Comparison of ENCODE assay signal across 8 cellular contexts in genomic region chr22:17171016-17171312, GRCh38. TPM values are rescaled to one million over a fixed set of nuclear protein-coding genes. Genes with fewer than 3 reads are reported as not detected.
DNase-seq lines count a peak whose midpoint lies in the region; ATAC-seq and TF ChIP-seq lines count a peak whose summit lies in the region.

No MANE protein-coding gene starts in this region.

- H3K27me3 Mint-ChIP-seq in Caco-2 (ENCODE audit: insufficient read depth, unreplicated experiment): peaks cover 4% of the 10 kb centered on the region
- H3K27me3 Mint-ChIP-seq in endodermal cell (ENCODE audit: insufficient read depth): peaks cover 2% of the 10 kb centered on the region

- no peaks in the 10 kb centered on the region for H3K27me3 ChIP-seq in Caco-2 (replicated peaks; ENCODE audit: control insufficient read depth, insufficient read depth, low read length)
- no peaks in the 10 kb centered on the region for H3K27me3 ChIP-seq in endodermal cell (ENCODE audit: control insufficient read depth, insufficient read depth, low read length, poor library complexity, severe bottlenecking)
- no peaks in the 10 kb centered on the region for H3K27me3 ChIP-seq in neuron (ENCODE audit: insufficient read depth, low read length)

- no peak for ATAC-seq in GM21447 (IDR thresholded peaks at IDR 0.05; ENCODE audit: unreplicated experiment)

- H3K27ac ChIP-seq in endodermal cell (ENCODE audit: low read depth, low read length): peak overlapping the region; percentile 70

- CTCF ChIA-PET in Caco-2 (lab: Charles Lee): interaction anchor here (0.6 to 2.5 kb wide), 19 partner anchors 9 to 333 kb away, joined by 3 to 90 read pairs (median 4); partner anchors contain the start of genes CECR2 and HDHD5

- peak overlapping the region; percentile 4 for H2AFZ ChIP-seq in neuron (ENCODE audit: low read depth, low read length)

- H3K4me1 ChIP-seq in Caco-2 (0 out of 2 replicates have a peak, but pooled peaks cover 3% of the 10 kb centered on the region), endodermal cell (ENCODE audit: control insufficient read depth, insufficient read depth, low read length) (no peaks in the 10 kb centered on the region), neuron (ENCODE audit: insufficient read depth, low read length) (no peaks in the 10 kb centered on the region)

- DNase-seq in Caco-2 (no peak), NCI-H460 (ENCODE audit: extremely low read depth, low read depth) (peak; percentile 57), endodermal cell (no peak), amygdala (lab: John Stamatoyannopoulos, UW) (no peak), DMS153 treated with DMSO at 0.1 percent for 48 hours (lab: John Stamatoyannopoulos, UW; ENCODE audit: unreplicated experiment) (no peak)
- no peak for DNase-seq in stimulated activated CD4-positive, alpha-beta T cell treated with anti-CD3 and anti-CD28 coated beads, Interleukin-15, amount 100 ng/mL, for 24 hours

- TF ChIP-seq CTCF in Caco-2 (IDR thresholded peaks at IDR 0.05; ENCODE audit: insufficient read depth in 1 of 2, low read depth in 1 of 2, low read length in 1 of 2, severe bottlenecking in 1 of 2, unreplicated experiment in 1 of 2) (peak in 1 of 2 experiments; percentile 55), endodermal cell (conservative IDR thresholded peaks at IDR 0.05) (no peak)

- POLR2A ChIA-PET in Caco-2 (lab: Charles Lee): interaction anchor here (1.4 to 1.5 kb wide), 2 partner anchors 95 to 331 kb away, joined by 5 to 7 read pairs; no protein-coding TSS in a partner anchor

- intact Hi-C loops in Caco-2 (cut with micrococcal nuclease; ENCODE audit: unreplicated experiment): loop anchor here (1.0 kb wide), 3 partner anchors 12 to 330 kb away; partner anchors contain the start of gene HDHD5

- H3K4me3 ChIP-seq in Caco-2 (ENCODE audit: low read depth, low read length): peak overlapping the region; percentile 69
- H3K4me3 ChIP-seq in endodermal cell (ENCODE audit: low read length): peak overlapping the region; percentile 78
- H3K4me3 ChIP-seq in neuron (ENCODE audit: low read length): peak overlapping the region; percentile 82

- BruUV-seq in Caco-2 (replicated peaks; lab: Mats Ljungman, UMichigan): no TSS peak

- H3K36me3 Mint-ChIP-seq in Caco-2 (ENCODE audit: insufficient read depth, unreplicated experiment) (no peaks in the 10 kb centered on the region), endodermal cell (ENCODE audit: low read depth) (no peaks in the 10 kb centered on the region)

- H3K9ac ChIP-seq in endodermal cell (ENCODE audit: extremely low read depth, low read length, poor library complexity, severe bottlenecking): peak overlapping the region; percentile 59

- H3K4me1 Mint-ChIP-seq in Caco-2 (ENCODE audit: low read depth, unreplicated experiment) (peaks cover 7% of the 10 kb centered on the region), endodermal cell (peaks cover 6% of the 10 kb centered on the region)

- H3K9me3 ChIP-seq in Caco-2 (no peaks in the 10 kb centered on the region), endodermal cell (ENCODE audit: control insufficient read depth, low read length) (no peaks in the 10 kb centered on the region), neuron (ENCODE audit: low read length) (no peaks in the 10 kb centered on the region)

- 35% methylated on average over 5 of the region's 6 CpGs; no CpG with 5 or more reads in 1 of the 2 experiments for WGBS in endodermal cell (ENCODE audit: insufficient coverage in 1 of 2, insufficient read length in 1 of 2), 2 experiments

- H3K36me3 ChIP-seq in Caco-2 (ENCODE audit: control insufficient read depth, insufficient read depth, low read length) (no peaks in the 10 kb centered on the region), endodermal cell (ENCODE audit: control insufficient read depth, insufficient read depth, low read length) (no peaks in the 10 kb centered on the region), neuron (ENCODE audit: insufficient read depth, low read length) (no peaks in the 10 kb centered on the region)

- H3K9me3 Mint-ChIP-seq in Caco-2 (ENCODE audit: unreplicated experiment): no peaks in the 10 kb centered on the region
- no peaks in the 10 kb centered on the region for H3K9me3 Mint-ChIP-seq in endodermal cell

- H3K4me3 Mint-ChIP-seq in Caco-2 (ENCODE audit: unreplicated experiment) (peak overlapping the region; percentile 89), endodermal cell (peak overlapping the region; percentile 69)

- H3K27ac Mint-ChIP-seq in Caco-2 (ENCODE audit: unreplicated experiment) (peak overlapping the region; percentile 84), endodermal cell (peak overlapping the region; percentile 94)

RNA-seq across cellular contexts. Expression of gene HDHD5, which starts 11.9 kb away (rescaled TPM):
- total RNA-seq in Caco-2 (2022) (57.0 and 63.7 TPM in 2 replicates), endodermal cell (10 to 100 TPM; 39.4 to 53.0 TPM)
- 33.5 and 38.4 TPM in 2 replicates for total RNA-seq in NCI-H460 (2014; rRNA removed; shearing (Covaris generic))
- 71.8 and 94.2 TPM in 2 replicates for polyA plus RNA-seq in NCI-H460 (2014; cell fraction: nucleus; rRNA removed)
- polyA plus RNA-seq in endodermal cell (2013, experiment 1 of 2): 40.5 TPM
- polyA plus RNA-seq in endodermal cell (2013, experiment 2 of 2): 36.8 TPM

RNA-seq across cellular contexts. Expression of gene ADA2, which starts 48.3 kb away (rescaled TPM):
- total RNA-seq in Caco-2 (2022) (not detected in 2 replicates), endodermal cell (10 to 100 TPM; 57.6 to 86.8 TPM)
- total RNA-seq in NCI-H460 (2014; rRNA removed; shearing (Covaris generic)): not detected in 2 replicates
- not detected in 2 replicates for polyA plus RNA-seq in NCI-H460 (2014; cell fraction: nucleus; rRNA removed)
- 14.5 TPM for polyA plus RNA-seq in endodermal cell (2013, experiment 1 of 2)
- 12.1 TPM for polyA plus RNA-seq in endodermal cell (2013, experiment 2 of 2)

RNA-seq across cellular contexts. Expression of gene TMEM121B, which starts 49.8 kb away (rescaled TPM):
- total RNA-seq in Caco-2 (2022) (0.49 and 0.82 TPM in 2 replicates), endodermal cell (10 to 100 TPM in 1 of 2 donors, 1 to 10 TPM in 1; 8.9 to 10.9 TPM)
- total RNA-seq in NCI-H460 (2014; rRNA removed; shearing (Covaris generic)): not detected in 2 replicates
- not detected in 2 replicates for polyA plus RNA-seq in NCI-H460 (2014; cell fraction: nucleus; rRNA removed)
- 9.9 TPM for polyA plus RNA-seq in endodermal cell (2013, experiment 1 of 2)
- 7.9 TPM for polyA plus RNA-seq in endodermal cell (2013, experiment 2 of 2)

Comparison
In these comparisons a context has a peak if more than half of its experiments do, and no peak if none do; other contexts are left out.
1. RNA of gene ADA2, which starts 48.3 kb away (total RNA-seq): 57.6 to 86.8 TPM in endodermal cell; not detected in Caco-2 and not detected in NCI-H460; every median in the first group is over 10 times any median in the second.
2. Peak in every context shown above with its lines, with median percentiles within 50 percentile points of each other: H3K4me3 ChIP-seq.